15 cellular contexts compared by ENCODE assay signal in the genomic region with DNA sequence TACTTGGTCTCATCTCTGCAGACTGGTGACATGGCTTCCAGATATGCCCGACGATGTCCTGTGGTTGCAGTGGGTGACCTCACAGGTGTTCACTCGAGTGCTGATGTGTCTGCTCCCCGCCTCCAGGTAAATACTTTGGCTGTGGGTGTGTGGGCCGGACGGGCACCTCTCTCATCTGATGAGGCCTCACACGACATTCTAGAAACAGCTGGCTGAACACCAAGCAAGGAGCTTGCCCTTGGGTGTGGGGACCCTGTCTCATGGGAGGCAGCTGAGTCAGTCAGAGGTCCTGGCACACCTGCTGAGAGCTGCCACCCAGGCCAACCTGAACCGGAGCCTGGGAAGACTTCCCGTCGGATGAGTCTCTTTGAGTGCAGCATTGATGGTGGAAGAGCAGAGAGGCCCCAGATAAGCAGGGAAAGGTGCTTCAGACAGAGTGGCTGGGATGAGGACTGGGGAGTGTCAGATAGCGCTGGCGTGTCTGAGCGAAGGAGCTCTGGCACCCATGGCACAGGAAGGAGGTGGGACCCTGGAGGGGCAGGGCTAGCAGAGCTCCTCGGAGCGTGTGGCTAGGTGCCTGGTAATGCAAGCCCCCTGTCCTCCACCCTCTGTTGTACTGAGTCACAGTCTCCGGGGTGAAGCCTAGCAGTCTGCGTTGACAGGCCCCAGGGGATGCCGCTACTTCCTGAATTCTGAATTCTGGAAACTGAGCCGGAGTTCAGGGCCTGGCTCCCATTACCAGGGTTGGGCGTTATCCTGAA. TPM values are rescaled to one million over a fixed set of nuclear protein-coding genes. Genes with fewer than 3 reads are reported as not detected.
DNase-seq lines count a peak whose midpoint lies in the region; ATAC-seq and TF ChIP-seq lines count a peak whose summit lies in the region.
"Had no signal": no experiment of that assay in that cellular context is flagged by ENCODE, and none has a peak within 500 bp of the region (broad histone marks: within the 10 kb centered on the region; RNA-seq: fewer than 3 reads in every experiment).

No MANE protein-coding gene starts in this region.

- H3K9me3 ChIP-seq in A673 (ENCODE audit: low read depth, low read length, poor library complexity, severe bottlenecking) (no peaks in the 10 kb centered on the region), Caco-2 (no peaks in the 10 kb centered on the region), endodermal cell (ENCODE audit: control insufficient read depth, low read length) (peaks cover 6% of the 10 kb centered on the region)
- H3K9me3 ChIP-seq: SJCRH30 had no signal

- POLR2A ChIA-PET in A673 (lab: Charles Lee; ENCODE audit: low non-redundant PET), result no interaction called here
- POLR2A ChIA-PET in Caco-2 (lab: Charles Lee), result no interaction called here

- H3K27ac Mint-ChIP-seq in Caco-2 (ENCODE audit: unreplicated experiment), result peak overlapping the region; percentile 9
- peak overlapping the region; percentile 85 for H3K27ac Mint-ChIP-seq in endodermal cell
- H3K27ac Mint-ChIP-seq in neural crest cell (ENCODE audit: unreplicated experiment), result peak overlapping the region; percentile 19

- BruUV-seq in A673 (replicated peaks; lab: Mats Ljungman, UMichigan) (no TSS peak), Caco-2 (replicated peaks; lab: Mats Ljungman, UMichigan) (no TSS peak)

- H3K9ac ChIP-seq in endodermal cell (ENCODE audit: extremely low read depth, low read length, poor library complexity, severe bottlenecking), result no peak overlapping the region

- H3K4me3 Mint-ChIP-seq in Caco-2 (ENCODE audit: unreplicated experiment) (no peak overlapping the region), endodermal cell (no peak overlapping the region), neural crest cell (no peak overlapping the region)
- H3K4me3 Mint-ChIP-seq: HFFc6 had no signal

- intact Hi-C loops in A673 (cut with micrococcal nuclease; ENCODE audit: unreplicated experiment), result loop anchor here (5.0 kb wide), 1 partner anchor 63 kb away; no protein-coding TSS in a partner anchor
- intact Hi-C loops in Caco-2 (cut with micrococcal nuclease; ENCODE audit: unreplicated experiment), result loop anchor here (5.0 kb wide), 1 partner anchor 58 kb away; no protein-coding TSS in a partner anchor

- no peaks in the 10 kb centered on the region for H3K27me3 ChIP-seq in A673 (replicated peaks; ENCODE audit: insufficient read depth, low read depth, low read length, poor library complexity)
- no peaks in the 10 kb centered on the region for H3K27me3 ChIP-seq in Caco-2 (replicated peaks; ENCODE audit: control insufficient read depth, insufficient read depth, low read length)
- H3K27me3 ChIP-seq in endodermal cell (ENCODE audit: control insufficient read depth, insufficient read depth, low read length, poor library complexity, severe bottlenecking), result no peaks in the 10 kb centered on the region
- H3K27me3 ChIP-seq: SJCRH30 had no signal

- H3K27me3 Mint-ChIP-seq in Caco-2 (ENCODE audit: insufficient read depth, unreplicated experiment), result no peaks in the 10 kb centered on the region
- no peaks in the 10 kb centered on the region for H3K27me3 Mint-ChIP-seq in endodermal cell (ENCODE audit: insufficient read depth)
- no peaks in the 10 kb centered on the region for H3K27me3 Mint-ChIP-seq in neural crest cell (ENCODE audit: low read depth)

- H3K4me3 ChIP-seq in A673 (ENCODE audit: low read depth, low read length, poor library complexity, severe bottlenecking), result no peak overlapping the region
- no peak overlapping the region for H3K4me3 ChIP-seq in Caco-2 (ENCODE audit: low read depth, low read length)
- no peak overlapping the region for H3K4me3 ChIP-seq in endodermal cell (ENCODE audit: low read length)
- H3K4me3 ChIP-seq: PC-9, SJCRH30 had no signal

- peaks cover 20% of the 10 kb centered on the region for H3K36me3 ChIP-seq in A673 (ENCODE audit: insufficient read depth, low read length, poor library complexity, severe bottlenecking)
- H3K36me3 ChIP-seq in Caco-2 (ENCODE audit: control insufficient read depth, insufficient read depth, low read length), result no peaks in the 10 kb centered on the region
- peaks cover 82% of the 10 kb centered on the region for H3K36me3 ChIP-seq in endodermal cell (ENCODE audit: control insufficient read depth, insufficient read depth, low read length)
- H3K36me3 ChIP-seq: SJCRH30 had no signal

- peaks cover 8% of the 10 kb centered on the region for H3K4me1 ChIP-seq in A673 (ENCODE audit: insufficient read depth, low read length, poor library complexity, severe bottlenecking)
- H3K4me1 ChIP-seq in Caco-2, result no peaks in the 10 kb centered on the region
- no peaks in the 10 kb centered on the region for H3K4me1 ChIP-seq in endodermal cell (ENCODE audit: control insufficient read depth, insufficient read depth, low read length)
- H3K4me1 ChIP-seq: SJCRH30 had no signal

- H3K27ac ChIP-seq in A673 (ENCODE audit: low read depth, low read length, poor library complexity, severe bottlenecking) (peak overlapping the region; percentile 42), endodermal cell (ENCODE audit: low read depth, low read length) (no peak overlapping the region)
- H3K27ac ChIP-seq: PC-9, SJCRH30 had no signal

- CTCF ChIA-PET in A673 (lab: Charles Lee) (interaction anchor here (1.3 to 2.7 kb wide), 4 partner anchors 10 to 62 kb away, joined by 3 to 27 read pairs (median 8); a partner anchor contains a TSS), Caco-2 (lab: Charles Lee) (interaction anchor here (1.5 to 1.9 kb wide), 2 partner anchors 21 to 62 kb away, joined by 6 to 53 read pairs; a partner anchor contains a TSS)

- TF ChIP-seq CTCF in A673 (conservative IDR thresholded peaks at IDR 0.05; ENCODE audit: low read depth, low read length), result no peak
- TF ChIP-seq CTCF in Caco-2 (IDR thresholded peaks at IDR 0.05; ENCODE audit: insufficient read depth in 1 of 2, low read depth in 1 of 2, low read length in 1 of 2, severe bottlenecking in 1 of 2, unreplicated experiment in 1 of 2), result no peak
- no peak for TF ChIP-seq CTCF in endodermal cell (conservative IDR thresholded peaks at IDR 0.05)
- no peak for TF ChIP-seq CTCF in neural crest cell (conservative IDR thresholded peaks at IDR 0.05)

- 95 to 99% methylated on average over 19 to 20 of the region's 20 CpGs for WGBS in endodermal cell (ENCODE audit: insufficient coverage in 1 of 2, insufficient read length in 1 of 2), 2 experiments

- H3K36me3 Mint-ChIP-seq in Caco-2 (ENCODE audit: insufficient read depth, unreplicated experiment) (no peaks in the 10 kb centered on the region), endodermal cell (ENCODE audit: low read depth) (peaks cover 89% of the 10 kb centered on the region), neural crest cell (ENCODE audit: low read depth) (peaks cover 25% of the 10 kb centered on the region)

- DNase-seq in A673 (ENCODE audit: low spot score) (peak; percentile 31), Caco-2 (no peak), endodermal cell (no peak), neural crest cell (ENCODE audit: low read depth, low spot score) (no peak), NAMALWA (ENCODE audit: low spot score) (no peak)
- DNase-seq in stimulated activated CD4-positive, alpha-beta T cell treated with anti-CD3 and anti-CD28 coated beads, Interleukin-2, amount 100 ng/mL, for 24 hours, result no peak
- DNase-seq: DMS79, HFFc6, NCI-H1417 treated with DMSO at 0.1 percent for 48 hours, NCI-H2107, NCI-H446 treated with DMSO at 0.1 percent for 48 hours, SJCRH30 had no signal

- H3K9me3 Mint-ChIP-seq in Caco-2 (ENCODE audit: unreplicated experiment), result no peaks in the 10 kb centered on the region
- H3K9me3 Mint-ChIP-seq in endodermal cell, result no peaks in the 10 kb centered on the region
- H3K9me3 Mint-ChIP-seq in neural crest cell, result no peaks in the 10 kb centered on the region

- no peaks in the 10 kb centered on the region for H3K4me1 Mint-ChIP-seq in Caco-2 (ENCODE audit: low read depth, unreplicated experiment)
- peaks cover 5% of the 10 kb centered on the region for H3K4me1 Mint-ChIP-seq in endodermal cell
- H3K4me1 Mint-ChIP-seq in neural crest cell, result peaks cover 11% of the 10 kb centered on the region

- ATAC-seq in HG03159 (IDR thresholded peaks at IDR 0.05; ENCODE audit: unreplicated experiment), result no peak

RNA-seq across cellular contexts. Expression of a gene that starts 10.4 kb away (rescaled TPM):
- total RNA-seq in A673 (2021) (63.1 and 67.2 TPM in 2 replicates), Caco-2 (2022) (59.9 and 66.4 TPM in 2 replicates), endodermal cell (10 to 100 TPM; 54.4 to 56.0 TPM), neural crest cell (54.0 and 54.6 TPM in 2 replicates)
- 47.6 TPM for polyA plus RNA-seq in endodermal cell (2013, experiment 1 of 2)
- polyA plus RNA-seq in endodermal cell (2013, experiment 2 of 2), result 43.9 TPM

RNA-seq across cellular contexts. Expression of a gene that starts 21.2 kb away (rescaled TPM):
- total RNA-seq in A673 (2021), result 11.8 and 15.6 TPM in 2 replicates
- total RNA-seq in Caco-2 (2022), result 3.5 and 5.0 TPM in 2 replicates
- 10 to 100 TPM; 48.1 to 52.6 TPM for total RNA-seq in endodermal cell
- polyA plus RNA-seq in endodermal cell (2013, experiment 1 of 2), result 30.0 TPM
- 34.4 TPM for polyA plus RNA-seq in endodermal cell (2013, experiment 2 of 2)
- total RNA-seq in neural crest cell, result 28.3 and 31.2 TPM in 2 replicates

RNA-seq across cellular contexts. Expression of a gene that starts 53.0 kb away (rescaled TPM):
- total RNA-seq in A673 (2021), result not detected in 2 replicates
- not detected in 2 replicates for total RNA-seq in Caco-2 (2022)
- total RNA-seq in endodermal cell, result under 1 TPM; 0.68 to 0.73 TPM
- 0.11 TPM for polyA plus RNA-seq in endodermal cell (2013, experiment 1 of 2)
- polyA plus RNA-seq in endodermal cell (2013, experiment 2 of 2), result not detected
- total RNA-seq in neural crest cell, result not detected in 2 replicates
- total RNA-seq: H4, HFFc6, PC-9, SJCRH30 had no signal

Comparison
In these comparisons a context has a peak if more than half of its experiments do, and no peak if none do; other contexts are left out.
1. H3K27ac Mint-ChIP-seq: peak in every context shown above with its lines; median percentile 85 in endodermal cell; 19 in neural crest cell; 9 in Caco-2.